Comparison of ENCODE assay signal across 8 cellular contexts in the genomic region with DNA sequence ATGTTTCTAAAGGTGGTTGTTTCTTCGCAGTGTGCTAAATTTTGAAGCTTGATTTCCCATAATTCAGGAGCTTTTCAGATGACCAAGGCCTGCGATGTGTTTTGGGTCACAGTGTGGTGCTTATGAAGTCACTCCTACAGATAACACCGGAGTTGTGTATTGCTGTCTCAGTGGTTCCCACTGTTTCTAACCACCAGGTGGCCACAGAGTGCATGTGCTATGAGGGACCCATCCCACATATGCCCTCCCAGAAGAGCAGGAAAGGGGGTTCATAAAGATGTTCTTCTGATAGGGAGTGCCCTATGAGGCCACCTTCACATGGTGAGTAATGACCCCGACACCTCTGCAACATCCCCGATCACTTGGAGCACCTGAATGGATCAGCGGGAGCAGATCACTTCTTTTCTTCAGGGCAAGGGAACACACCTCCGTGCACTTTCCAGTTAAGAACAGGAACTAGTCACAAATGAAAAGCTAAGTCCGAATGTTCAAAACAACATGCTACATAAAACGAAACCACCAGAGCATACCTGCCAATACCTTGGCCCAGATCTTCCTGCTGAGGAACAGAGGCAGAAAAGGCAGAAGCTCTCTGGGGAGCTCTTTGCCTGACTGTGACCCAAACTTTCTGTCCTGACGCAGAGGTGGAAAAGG.
DNase-seq lines count a peak whose midpoint lies in the region; ATAC-seq and TF ChIP-seq lines count a peak whose summit lies in the region.
"Not testable (repeated sequence)": the region's sequence is repeated elsewhere in the genome, so short reads cannot be mapped to it uniquely, and the experiment has no call there.

No MANE protein-coding gene starts in this region.

- ATAC-seq in SK-N-SH treated with all-trans-retinoic acid at 6 μM for 48 hours = peak; percentile 90
- ATAC-seq in esophagus mucosa = peak; percentile 48

- not testable (repeated sequence) for H3K27ac Mint-ChIP-seq in activated naive CD4-positive, alpha-beta T cell treated with anti-CD3 and anti-CD28 coated beads, Interleukin-2, amount 10 ng/mL, durations not matched to agents 7 days and 5 days

- not testable (repeated sequence) for H3K4me3 ChIP-seq in HEK293 (ENCODE audit: low read depth, low read length)

- H3K4me1 ChIP-seq in HEK293 (ENCODE audit: control insufficient read depth, insufficient read depth, low read length) = not testable (repeated sequence)

- H3K4me1 Mint-ChIP-seq in activated naive CD4-positive, alpha-beta T cell treated with anti-CD3 and anti-CD28 coated beads, Interleukin-2, amount 10 ng/mL, durations not matched to agents 7 days and 5 days = not testable (repeated sequence)

- not testable (repeated sequence) for H3K27ac ChIP-seq in 22Rv1; HEK293 (ENCODE audit: extremely low read depth, low read depth, low read length)

- peak; percentile 89 for TF ChIP-seq CTCF in 22Rv1 (IDR thresholded peaks at IDR 0.05)
- TF ChIP-seq CTCF in HEK293 (tag by site-specific recombination; IDR thresholded peaks at IDR 0.05) = not testable (repeated sequence)

- H3K27me3 Mint-ChIP-seq in activated naive CD4-positive, alpha-beta T cell treated with anti-CD3 and anti-CD28 coated beads, Interleukin-2, amount 10 ng/mL, durations not matched to agents 7 days and 5 days = peaks cover 18% of the 10 kb centered on the region

- not testable (repeated sequence) for H3K9me3 ChIP-seq in HEK293 (ENCODE audit: control insufficient read depth, insufficient read depth, low read depth, low read length)

- not testable (repeated sequence) for H3K36me3 ChIP-seq in HEK293 (ENCODE audit: control insufficient read depth in 2 of 2, insufficient read depth in 1 of 2, low read length in 2 of 2)

- not testable (repeated sequence) for H3K9me3 Mint-ChIP-seq in activated naive CD4-positive, alpha-beta T cell treated with anti-CD3 and anti-CD28 coated beads, Interleukin-2, amount 10 ng/mL, durations not matched to agents 7 days and 5 days

- CTCF ChIA-PET in HEK293 (lab: Yijun Ruan, JAX) = interaction anchor here (0.7 to 2.3 kb wide), 6 partner anchors 9 to 39 kb away, joined by 3 to 11 read pairs (median 4); no protein-coding TSS in a partner anchor
- CTCF ChIA-PET in activated naive CD4-positive, alpha-beta T cell treated with anti-CD3 and anti-CD28 coated beads, Interleukin-2, amount 10 ng/mL, durations not matched to agents 7 days and 5 days (lab: Charles Lee) = not testable (repeated sequence)

- POLR2A ChIA-PET in HEK293 (lab: Yijun Ruan, JAX) = not testable (repeated sequence)

- DNase-seq in ELR (ENCODE audit: low read depth) (peak; percentile 13), NCI-H1694 (lab: John Stamatoyannopoulos, UW) (peak; percentile 18), medulla oblongata (ENCODE audit: extremely low spot score) (peak; percentile 42)
- peak; percentile 22 for DNase-seq in activated naive CD4-positive, alpha-beta T cell treated with anti-CD3 and anti-CD28 coated beads, Interleukin-2, amount 10 ng/mL, durations not matched to agents 7 days and 5 days

- not testable (repeated sequence) for H3K4me3 Mint-ChIP-seq in activated naive CD4-positive, alpha-beta T cell treated with anti-CD3 and anti-CD28 coated beads, Interleukin-2, amount 10 ng/mL, durations not matched to agents 7 days and 5 days

- H3K36me3 Mint-ChIP-seq in activated naive CD4-positive, alpha-beta T cell treated with anti-CD3 and anti-CD28 coated beads, Interleukin-2, amount 10 ng/mL, durations not matched to agents 7 days and 5 days = not testable (repeated sequence)

TF ChIP-seq in HEK293, 187 proteins besides CTCF, POLR2A, EP300 and RAD21:
- TF ChIP-seq ZIC2 (tag by site-specific recombination; IDR thresholded peaks at IDR 0.05) = 0 out of 2 replicates have a peak, but pooled peaks have one; percentile 23
- peak; percentile 48; the same call in 1 of the 2 replicates for TF ChIP-seq ZSCAN30 (tag by site-specific recombination; IDR thresholded peaks at IDR 0.05)
- peak; percentile 51 for TF ChIP-seq ZNF629 (tag by site-specific recombination; IDR thresholded peaks at IDR 0.05)
- TF ChIP-seq ZNF654 (tag by site-specific recombination; IDR thresholded peaks at IDR 0.05; ENCODE audit: low read depth) = peak; percentile 32
- TF ChIP-seq ZBTB21 (tag by site-specific recombination; IDR thresholded peaks at IDR 0.05) = peak; percentile 36; the same call in 1 of the 2 replicates
